In genomic region chr11:70397983-70398833, GRCh38 we compare ENCODE assay signal across 1 cellular context.
TF ChIP-seq lines count a peak whose summit lies in the region.

TSS of gene CTTN (plus strand) at chr11:70398529. CDS start at chr11:70407298, 8,769 bp downstream.

TF ChIP-seq in HepG2, 621 proteins besides CTCF, POLR2A, EP300 and RAD21 (continued from another document and continues in another):
- no peak for TF ChIP-seq ZHX2 (IDR thresholded peaks at IDR 0.05; ENCODE audit: low read depth)
- TF ChIP-seq ZHX2 (CRISPR knock-in tag; IDR thresholded peaks at IDR 0.05; ENCODE audit: borderline replicate concordance) = 0 out of 2 replicates have a peak, but pooled peaks have one; percentile 54
- TF ChIP-seq ZNF367 (CRISPR knock-in tag; IDR thresholded peaks at IDR 0.05; ENCODE audit: borderline replicate concordance) = no peak
- no peak for TF ChIP-seq FOXK2 (IDR thresholded peaks at IDR 0.05)
- TF ChIP-seq BRD4 (CRISPR knock-in tag; IDR thresholded peaks at IDR 0.05) = no peak
- peak; percentile 80; the same call in 1 of the 2 replicates for TF ChIP-seq GZF1 (CRISPR knock-in tag; IDR thresholded peaks at IDR 0.05)
- TF ChIP-seq THRA (CRISPR knock-in tag; IDR thresholded peaks at IDR 0.05; ENCODE audit: borderline replicate concordance) = no peak; the same call in 1 of the 2 replicates
- peak; percentile 48; the same call in 1 of the 2 replicates for TF ChIP-seq NFKB2 (CRISPR knock-in tag; IDR thresholded peaks at IDR 0.05; ENCODE audit: borderline replicate concordance)
- TF ChIP-seq ZNF572 (CRISPR knock-in tag; IDR thresholded peaks at IDR 0.05) = no peak
- TF ChIP-seq SMYD3 (CRISPR knock-in tag; IDR thresholded peaks at IDR 0.05) = no peak
- peak; percentile 92 for TF ChIP-seq MYC (CRISPR knock-in tag; IDR thresholded peaks at IDR 0.05; ENCODE audit: borderline replicate concordance)
- peak; percentile 87 for TF ChIP-seq ELF1 (CRISPR knock-in tag; IDR thresholded peaks at IDR 0.05)
- TF ChIP-seq IRX3 (CRISPR knock-in tag; IDR thresholded peaks at IDR 0.05; ENCODE audit: borderline replicate concordance, low read depth) = no peak
- TF ChIP-seq HOXA9 (CRISPR knock-in tag; IDR thresholded peaks at IDR 0.05; ENCODE audit: borderline replicate concordance) = no peak
- TF ChIP-seq ZNF773 (CRISPR knock-in tag; IDR thresholded peaks at IDR 0.05; ENCODE audit: borderline replicate concordance) = no peak
- TF ChIP-seq ZFP82 (CRISPR knock-in tag; IDR thresholded peaks at IDR 0.05; ENCODE audit: borderline replicate concordance) = no peak
- TF ChIP-seq ZFYVE20 (CRISPR knock-in tag; IDR thresholded peaks at IDR 0.05; ENCODE audit: borderline replicate concordance, low read depth) = no peak
- 0 out of 2 replicates have a peak, but pooled peaks have one; percentile 9 for TF ChIP-seq ZNF790 (CRISPR knock-in tag; IDR thresholded peaks at IDR 0.05; ENCODE audit: borderline replicate concordance)
- no peak for TF ChIP-seq NFYC (CRISPR knock-in tag; IDR thresholded peaks at IDR 0.05)
- TF ChIP-seq CHD4 (IDR thresholded peaks at IDR 0.05; ENCODE audit: borderline replicate concordance, low read length) = no peak
- 0 out of 2 replicates have a peak, but pooled peaks have one; percentile 86 for TF ChIP-seq ZNF570 (CRISPR knock-in tag; IDR thresholded peaks at IDR 0.05; ENCODE audit: borderline replicate concordance)
- no peak for TF ChIP-seq CBX1 (IDR thresholded peaks at IDR 0.05; ENCODE audit: low read depth)
- peak; percentile 82; the same call in 1 of the 2 replicates for TF ChIP-seq ZNF430 (CRISPR knock-in tag; IDR thresholded peaks at IDR 0.05)
- peak; percentile 45; the same call in 1 of the 2 replicates for TF ChIP-seq ZNF205 (CRISPR knock-in tag; IDR thresholded peaks at IDR 0.05)
- TF ChIP-seq ZNF18 (CRISPR knock-in tag; IDR thresholded peaks at IDR 0.05; ENCODE audit: insufficient replicate concordance) = peak; percentile 52
- 0 out of 2 replicates have a peak, but pooled peaks have one; percentile 12 for TF ChIP-seq ZHX1 (CRISPR knock-in tag; IDR thresholded peaks at IDR 0.05; ENCODE audit: low read depth)
- TF ChIP-seq RFX3 (CRISPR knock-in tag; IDR thresholded peaks at IDR 0.05) = no peak
- no peak for TF ChIP-seq LRRFIP1 (CRISPR knock-in tag; conservative IDR thresholded peaks at IDR 0.05)
- TF ChIP-seq ZNF784 (CRISPR knock-in tag; IDR thresholded peaks at IDR 0.05; ENCODE audit: borderline replicate concordance) = no peak
- TF ChIP-seq ELF3 (CRISPR knock-in tag; IDR thresholded peaks at IDR 0.05) = peak; percentile 48; the same call in 1 of the 2 replicates
- TF ChIP-seq LBX2 (CRISPR knock-in tag; IDR thresholded peaks at IDR 0.05; ENCODE audit: borderline replicate concordance) = peak; percentile 51; the same call in 1 of the 2 replicates
- TF ChIP-seq ZNF660 (CRISPR knock-in tag; IDR thresholded peaks at IDR 0.05; ENCODE audit: borderline replicate concordance, low read depth) = no peak
- peak; percentile 91 for TF ChIP-seq UBTF (CRISPR knock-in tag; IDR thresholded peaks at IDR 0.05)
- no peak for TF ChIP-seq SMC3 (IDR thresholded peaks at IDR 0.05; ENCODE audit: low read length)
- TF ChIP-seq NCOR1 (IDR thresholded peaks at IDR 0.05; ENCODE audit: borderline replicate concordance, low read length) = no peak
- TF ChIP-seq SAP130 (CRISPR knock-in tag; IDR thresholded peaks at IDR 0.05; ENCODE audit: low read depth) = peak; percentile 83
- peak; percentile 80 for TF ChIP-seq ZNF230 (CRISPR knock-in tag; IDR thresholded peaks at IDR 0.05)
- no peak; the same call in 1 of the 2 replicates for TF ChIP-seq TGIF2 (CRISPR knock-in tag; IDR thresholded peaks at IDR 0.05)
- 0 out of 2 replicates have a peak, but pooled peaks have one; percentile 6 for TF ChIP-seq STAG1 (CRISPR knock-in tag; IDR thresholded peaks at IDR 0.05)
- TF ChIP-seq DDIT3 (CRISPR knock-in tag; IDR thresholded peaks at IDR 0.05) = no peak
- no peak for TF ChIP-seq ATRX (CRISPR knock-in tag; IDR thresholded peaks at IDR 0.05; ENCODE audit: borderline replicate concordance)
- TF ChIP-seq JARID2 (CRISPR knock-in tag; IDR thresholded peaks at IDR 0.05; ENCODE audit: insufficient replicate concordance) = no peak
- TF ChIP-seq SNAPC5 (CRISPR knock-in tag; IDR thresholded peaks at IDR 0.05; ENCODE audit: borderline replicate concordance) = no peak
- TF ChIP-seq PLSCR1 (CRISPR knock-in tag; IDR thresholded peaks at IDR 0.05; ENCODE audit: borderline replicate concordance) = no peak
- TF ChIP-seq ZNF672 (CRISPR knock-in tag; IDR thresholded peaks at IDR 0.05) = no peak
